Comparison of ENCODE assay signal across 22 cellular contexts in the genomic region with DNA sequence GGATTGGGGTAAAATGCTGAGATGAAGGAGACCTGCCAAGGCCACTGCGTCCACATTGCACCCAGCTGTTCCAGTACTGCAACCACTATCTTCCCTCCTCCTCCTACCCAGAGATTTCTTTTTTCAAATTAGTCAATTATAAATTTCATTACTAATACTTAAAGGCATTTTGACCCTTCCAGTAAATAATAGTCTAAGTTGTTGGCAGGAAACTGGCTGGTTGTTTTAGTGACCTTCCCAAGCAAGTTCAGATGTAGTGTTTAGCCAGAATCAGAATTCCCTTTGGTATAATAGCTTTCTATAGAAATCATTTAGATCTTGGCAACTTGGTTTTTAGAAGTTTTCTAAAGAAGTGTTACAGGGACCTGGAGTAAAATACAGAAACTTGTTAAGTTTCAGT.
"Had no signal": no experiment of that assay in that cellular context is flagged by ENCODE, and none has a peak within 500 bp of the region (broad histone marks: within the 10 kb centered on the region; RNA-seq: fewer than 3 reads in every experiment).

No MANE protein-coding gene starts in this region.

- H3K9me3 ChIP-seq: gastroesophageal sphincter, left lung, spleen, testis, vagina had no signal

- H3K4me3 ChIP-seq: gastroesophageal sphincter, left lung, lung, spleen, testis, vagina had no signal

- H3K27me3 ChIP-seq: gastroesophageal sphincter, left lung, spleen, testis, vagina had no signal

- H3K9me3 Mint-ChIP-seq: activated naive CD4-positive, alpha-beta T cell treated with anti-CD3 and anti-CD28 coated beads, Interleukin-2, amount 50 U/mL, for 24 hours; activated T-helper 1 cell treated with anti-CD3 and anti-CD28 coated beads, Interleukin-12 subunit alpha, Interleukin-12 subunit beta, Interleukin-2, Interleukin-4 antibody, amounts not matched to agents 30 ng/mL and 10 ng/mL and 1 ng/mL, durations not matched to agents 14 hours and 24 hours and 36 hours; naive thymus-derived CD8-positive, alpha-beta T cell had no signal

- H3K27me3 Mint-ChIP-seq: activated naive CD4-positive, alpha-beta T cell treated with anti-CD3 and anti-CD28 coated beads, Interleukin-2, amount 50 U/mL, for 24 hours; progenitor cell of endocrine pancreas had no signal

- ATAC-seq: activated CD8-positive, alpha-beta T cell treated with anti-CD3 and anti-CD28 coated beads, Interleukin-2, amount 10 ng/mL, durations not matched to agents 7 days and 5 days; gastroesophageal sphincter; left lung; naive thymus-derived CD8-positive, alpha-beta T cell had no signal

- H3K27ac ChIP-seq: gastroesophageal sphincter, left lung, spleen, testis, vagina, VCaP had no signal

- H3K36me3 ChIP-seq: gastroesophageal sphincter, left lung, spleen, vagina had no signal

- DNase-seq: activated CD4-positive, alpha-beta T cell treated with anti-CD3 and anti-CD28 coated beads for 1 hour; activated CD4-positive, alpha-beta T cell treated with anti-CD3 and anti-CD28 coated beads, Interleukin-2, amount 50 U/mL, for 1 hour; activated CD8-positive, alpha-beta T cell treated with anti-CD3 and anti-CD28 coated beads, Interleukin-2, amount 10 ng/mL, durations not matched to agents 7 days and 5 days; activated gamma-delta T cell treated with Interleukin-2 at 50 U/mL for 16 hours; aorta; cortex of kidney; effector CD4-positive, alpha-beta T cell; head of caudate nucleus; left lung; naive thymus-derived CD8-positive, alpha-beta T cell; spleen; stimulated activated CD4-positive, alpha-beta T cell treated with anti-CD3 and anti-CD28 coated beads, Interleukin-4, amount 100 ng/mL, for 1 hour; stimulated activated naive CD4-positive, alpha-beta T cell; testis; trophoblast cell had no signal

- H3K27ac Mint-ChIP-seq: activated CD8-positive, alpha-beta T cell treated with anti-CD3 and anti-CD28 coated beads, Interleukin-2, amount 10 ng/mL, durations not matched to agents 7 days and 5 days; activated naive CD4-positive, alpha-beta T cell treated with anti-CD3 and anti-CD28 coated beads, Interleukin-2, amount 50 U/mL, for 24 hours; activated T-helper 1 cell treated with anti-CD3 and anti-CD28 coated beads, Interleukin-12 subunit alpha, Interleukin-12 subunit beta, Interleukin-2, Interleukin-4 antibody, amounts not matched to agents 30 ng/mL and 10 ng/mL and 1 ng/mL, durations not matched to agents 14 hours and 24 hours and 36 hours; naive thymus-derived CD8-positive, alpha-beta T cell; progenitor cell of endocrine pancreas had no signal

- H3K4me1 Mint-ChIP-seq: activated naive CD4-positive, alpha-beta T cell treated with anti-CD3 and anti-CD28 coated beads, Interleukin-2, amount 50 U/mL, for 24 hours; naive thymus-derived CD8-positive, alpha-beta T cell had no signal

- H3K4me3 Mint-ChIP-seq: activated CD8-positive, alpha-beta T cell treated with anti-CD3 and anti-CD28 coated beads, Interleukin-2, amount 10 ng/mL, durations not matched to agents 7 days and 5 days; activated naive CD4-positive, alpha-beta T cell treated with anti-CD3 and anti-CD28 coated beads, Interleukin-2, amount 50 U/mL, for 24 hours; activated T-helper 1 cell treated with anti-CD3 and anti-CD28 coated beads, Interleukin-12 subunit alpha, Interleukin-12 subunit beta, Interleukin-2, Interleukin-4 antibody, amounts not matched to agents 30 ng/mL and 10 ng/mL and 1 ng/mL, durations not matched to agents 14 hours and 24 hours and 36 hours; naive thymus-derived CD8-positive, alpha-beta T cell had no signal

- H3K4me1 ChIP-seq: gastroesophageal sphincter, left lung, spleen, testis, vagina had no signal

- H3K36me3 Mint-ChIP-seq: activated naive CD4-positive, alpha-beta T cell treated with anti-CD3 and anti-CD28 coated beads, Interleukin-2, amount 50 U/mL, for 24 hours; naive thymus-derived CD8-positive, alpha-beta T cell had no signal
